Comparison of ENCODE assay signal across 2 cellular contexts in genomic region chr12:112007945-112008344, GRCh38.
TF ChIP-seq lines count a peak whose summit lies in the region.

No MANE protein-coding gene starts in this region.

TF ChIP-seq in GM23338, 12 proteins besides CTCF, POLR2A, EP300 and RAD21 (continued from another document):
- TF ChIP-seq, protein P1, sequence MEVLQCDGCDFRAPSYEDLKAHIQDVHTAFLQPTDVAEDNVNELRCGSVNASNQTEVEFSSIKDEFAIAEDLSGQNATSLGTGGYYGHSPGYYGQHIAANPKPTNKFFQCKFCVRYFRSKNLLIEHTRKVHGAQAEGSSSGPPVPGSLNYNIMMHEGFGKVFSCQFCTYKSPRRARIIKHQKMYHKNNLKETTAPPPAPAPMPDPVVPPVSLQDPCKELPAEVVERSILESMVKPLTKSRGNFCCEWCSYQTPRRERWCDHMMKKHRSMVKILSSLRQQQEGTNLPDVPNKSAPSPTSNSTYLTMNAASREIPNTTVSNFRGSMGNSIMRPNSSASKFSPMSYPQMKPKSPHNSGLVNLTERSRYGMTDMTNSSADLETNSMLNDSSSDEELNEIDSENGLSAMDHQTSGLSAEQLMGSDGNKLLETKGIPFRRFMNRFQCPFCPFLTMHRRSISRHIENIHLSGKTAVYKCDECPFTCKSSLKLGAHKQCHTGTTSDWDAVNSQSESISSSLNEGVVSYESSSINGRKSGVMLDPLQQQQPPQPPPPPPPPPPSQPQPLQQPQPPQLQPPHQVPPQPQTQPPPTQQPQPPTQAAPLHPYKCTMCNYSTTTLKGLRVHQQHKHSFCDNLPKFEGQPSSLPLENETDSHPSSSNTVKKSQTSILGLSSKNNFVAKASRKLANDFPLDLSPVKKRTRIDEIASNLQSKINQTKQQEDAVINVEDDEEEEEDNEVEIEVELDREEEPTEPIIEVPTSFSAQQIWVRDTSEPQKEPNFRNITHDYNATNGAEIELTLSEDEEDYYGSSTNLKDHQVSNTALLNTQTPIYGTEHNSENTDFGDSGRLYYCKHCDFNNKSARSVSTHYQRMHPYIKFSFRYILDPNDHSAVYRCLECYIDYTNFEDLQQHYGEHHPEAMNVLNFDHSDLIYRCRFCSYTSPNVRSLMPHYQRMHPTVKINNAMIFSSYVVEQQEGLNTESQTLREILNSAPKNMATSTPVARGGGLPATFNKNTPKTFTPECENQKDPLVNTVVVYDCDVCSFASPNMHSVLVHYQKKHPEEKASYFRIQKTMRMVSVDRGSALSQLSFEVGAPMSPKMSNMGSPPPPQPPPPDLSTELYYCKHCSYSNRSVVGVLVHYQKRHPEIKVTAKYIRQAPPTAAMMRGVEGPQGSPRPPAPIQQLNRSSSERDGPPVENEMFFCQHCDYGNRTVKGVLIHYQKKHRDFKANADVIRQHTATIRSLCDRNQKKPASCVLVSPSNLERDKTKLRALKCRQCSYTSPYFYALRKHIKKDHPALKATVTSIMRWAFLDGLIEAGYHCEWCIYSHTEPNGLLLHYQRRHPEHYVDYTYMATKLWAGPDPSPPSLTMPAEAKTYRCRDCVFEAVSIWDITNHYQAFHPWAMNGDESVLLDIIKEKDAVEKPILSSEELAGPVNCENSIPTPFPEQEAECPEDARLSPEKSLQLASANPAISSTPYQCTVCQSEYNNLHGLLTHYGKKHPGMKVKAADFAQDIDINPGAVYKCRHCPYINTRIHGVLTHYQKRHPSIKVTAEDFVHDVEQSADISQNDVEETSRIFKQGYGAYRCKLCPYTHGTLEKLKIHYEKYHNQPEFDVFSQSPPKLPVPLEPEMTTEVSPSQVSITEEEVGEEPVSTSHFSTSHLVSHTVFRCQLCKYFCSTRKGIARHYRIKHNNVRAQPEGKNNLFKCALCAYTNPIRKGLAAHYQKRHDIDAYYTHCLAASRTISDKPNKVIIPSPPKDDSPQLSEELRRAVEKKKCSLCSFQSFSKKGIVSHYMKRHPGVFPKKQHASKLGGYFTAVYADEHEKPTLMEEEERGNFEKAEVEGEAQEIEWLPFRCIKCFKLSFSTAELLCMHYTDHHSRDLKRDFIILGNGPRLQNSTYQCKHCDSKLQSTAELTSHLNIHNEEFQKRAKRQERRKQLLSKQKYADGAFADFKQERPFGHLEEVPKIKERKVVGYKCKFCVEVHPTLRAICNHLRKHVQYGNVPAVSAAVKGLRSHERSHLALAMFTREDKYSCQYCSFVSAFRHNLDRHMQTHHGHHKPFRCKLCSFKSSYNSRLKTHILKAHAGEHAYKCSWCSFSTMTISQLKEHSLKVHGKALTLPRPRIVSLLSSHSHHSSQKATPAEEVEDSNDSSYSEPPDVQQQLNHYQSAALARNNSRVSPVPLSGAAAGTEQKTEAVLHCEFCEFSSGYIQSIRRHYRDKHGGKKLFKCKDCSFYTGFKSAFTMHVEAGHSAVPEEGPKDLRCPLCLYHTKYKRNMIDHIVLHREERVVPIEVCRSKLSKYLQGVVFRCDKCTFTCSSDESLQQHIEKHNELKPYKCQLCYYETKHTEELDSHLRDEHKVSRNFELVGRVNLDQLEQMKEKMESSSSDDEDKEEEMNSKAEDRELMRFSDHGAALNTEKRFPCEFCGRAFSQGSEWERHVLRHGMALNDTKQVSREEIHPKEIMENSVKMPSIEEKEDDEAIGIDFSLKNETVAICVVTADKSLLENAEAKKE (CRISPR knock-in tag; IDR thresholded peaks at IDR 0.05): no peak
- no peak for TF ChIP-seq REST (IDR thresholded peaks at IDR 0.05; ENCODE audit: unreplicated experiment)
- no peak for TF ChIP-seq ETS1 (IDR thresholded peaks at IDR 0.05)

TF ChIP-seq in WTC11, 78 proteins besides CTCF, POLR2A, EP300 and RAD21 (continued from another document):
- TF ChIP-seq, protein P2, sequence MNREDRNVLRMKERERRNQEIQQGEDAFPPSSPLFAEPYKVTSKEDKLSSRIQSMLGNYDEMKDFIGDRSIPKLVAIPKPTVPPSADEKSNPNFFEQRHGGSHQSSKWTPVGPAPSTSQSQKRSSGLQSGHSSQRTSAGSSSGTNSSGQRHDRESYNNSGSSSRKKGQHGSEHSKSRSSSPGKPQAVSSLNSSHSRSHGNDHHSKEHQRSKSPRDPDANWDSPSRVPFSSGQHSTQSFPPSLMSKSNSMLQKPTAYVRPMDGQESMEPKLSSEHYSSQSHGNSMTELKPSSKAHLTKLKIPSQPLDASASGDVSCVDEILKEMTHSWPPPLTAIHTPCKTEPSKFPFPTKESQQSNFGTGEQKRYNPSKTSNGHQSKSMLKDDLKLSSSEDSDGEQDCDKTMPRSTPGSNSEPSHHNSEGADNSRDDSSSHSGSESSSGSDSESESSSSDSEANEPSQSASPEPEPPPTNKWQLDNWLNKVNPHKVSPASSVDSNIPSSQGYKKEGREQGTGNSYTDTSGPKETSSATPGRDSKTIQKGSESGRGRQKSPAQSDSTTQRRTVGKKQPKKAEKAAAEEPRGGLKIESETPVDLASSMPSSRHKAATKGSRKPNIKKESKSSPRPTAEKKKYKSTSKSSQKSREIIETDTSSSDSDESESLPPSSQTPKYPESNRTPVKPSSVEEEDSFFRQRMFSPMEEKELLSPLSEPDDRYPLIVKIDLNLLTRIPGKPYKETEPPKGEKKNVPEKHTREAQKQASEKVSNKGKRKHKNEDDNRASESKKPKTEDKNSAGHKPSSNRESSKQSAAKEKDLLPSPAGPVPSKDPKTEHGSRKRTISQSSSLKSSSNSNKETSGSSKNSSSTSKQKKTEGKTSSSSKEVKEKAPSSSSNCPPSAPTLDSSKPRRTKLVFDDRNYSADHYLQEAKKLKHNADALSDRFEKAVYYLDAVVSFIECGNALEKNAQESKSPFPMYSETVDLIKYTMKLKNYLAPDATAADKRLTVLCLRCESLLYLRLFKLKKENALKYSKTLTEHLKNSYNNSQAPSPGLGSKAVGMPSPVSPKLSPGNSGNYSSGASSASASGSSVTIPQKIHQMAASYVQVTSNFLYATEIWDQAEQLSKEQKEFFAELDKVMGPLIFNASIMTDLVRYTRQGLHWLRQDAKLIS (CRISPR knock-in tag; IDR thresholded peaks at IDR 0.05; ENCODE audit: borderline replicate concordance): no peak
- TF ChIP-seq IRF2 (CRISPR knock-in tag; IDR thresholded peaks at IDR 0.05; ENCODE audit: borderline replicate concordance, low read depth): no peak
- no peak for TF ChIP-seq ZNF263 (CRISPR knock-in tag; IDR thresholded peaks at IDR 0.05; ENCODE audit: low read depth)
- TF ChIP-seq ZNF671 (CRISPR knock-in tag; IDR thresholded peaks at IDR 0.05): no peak
- no peak for TF ChIP-seq TEAD4 (CRISPR knock-in tag; IDR thresholded peaks at IDR 0.05)
- TF ChIP-seq CREM (CRISPR knock-in tag; IDR thresholded peaks at IDR 0.05): no peak
- no peak for TF ChIP-seq ZNF219 (CRISPR knock-in tag; IDR thresholded peaks at IDR 0.05; ENCODE audit: borderline replicate concordance)
